Comparison of ENCODE assay signal across 12 cellular contexts in genomic region chr5:69517763-69518212, GRCh38. TPM values are rescaled to one million over a fixed set of nuclear protein-coding genes. Genes with fewer than 3 reads are reported as not detected.
DNase-seq lines count a peak whose midpoint lies in the region; FAIRE-seq and TF ChIP-seq lines count a peak whose summit lies in the region.
"Had no signal": no experiment of that assay in that cellular context is flagged by ENCODE, and none has a peak within 500 bp of the region (broad histone marks: within the 10 kb centered on the region; RNA-seq: fewer than 3 reads in every experiment).

No MANE protein-coding gene starts in this region.

- H3K36me3 ChIP-seq in endocrine pancreas (ENCODE audit: control insufficient read depth, insufficient read depth, low read length) (no peaks in the 10 kb centered on the region), mucosa of rectum (ENCODE audit: control insufficient read depth in 2 of 2, insufficient read depth in 2 of 2, low read length in 2 of 2) (no peaks in the 10 kb centered on the region), spleen (no peaks in the 10 kb centered on the region)

- H3K27ac ChIP-seq in mucosa of rectum (ENCODE audit: low read depth in 2 of 2, low read length in 2 of 2) (peak overlapping the region; percentile 80 to 92), spleen (no peak overlapping the region), coronary artery (no peak overlapping the region)

- H3K9ac ChIP-seq in endocrine pancreas (ENCODE audit: control insufficient read depth, insufficient read depth, low read length) (no peak overlapping the region), mucosa of rectum (ENCODE audit: low read depth in 1 of 2, low read length in 2 of 2) (peak overlapping the region; percentile 24 to 69)

- H3K4me3 ChIP-seq in endocrine pancreas (ENCODE audit: control insufficient read depth, insufficient read depth, low read length) = peak overlapping the region; percentile 8
- peak overlapping the region in 1 of 2 donors; percentile 26 for H3K4me3 ChIP-seq in mucosa of rectum (ENCODE audit: low read length in 2 of 2)
- no peak overlapping the region for H3K4me3 ChIP-seq in spleen
- no peak overlapping the region for H3K4me3 ChIP-seq in coronary artery

- FAIRE-seq in H54 (lab: Jason Lieb, UNC) = peak; percentile 57

- H3K36me3 Mint-ChIP-seq in T-helper 2 cell treated with Interferon-gamma antibody and Interleukin-4, amounts not matched to agents 5 μg/mL and 100 μg/mL, for 36 hours (ENCODE audit: low read depth) = no peaks in the 10 kb centered on the region

- intact Hi-C loops in spleen (cut with DNase I; ENCODE audit: low total_unique reads) = no loop called here

- H3K27ac Mint-ChIP-seq in T-helper 2 cell treated with Interferon-gamma antibody and Interleukin-4, amounts not matched to agents 5 μg/mL and 100 μg/mL, for 36 hours = no peak overlapping the region

- TF ChIP-seq POLR2A in H54 (IDR thresholded peaks at IDR 0.05; ENCODE audit: low read depth, low read length) = no peak
- no peak for TF ChIP-seq POLR2A in spleen (IDR thresholded peaks at IDR 0.05)

- H3K4me1 ChIP-seq in endocrine pancreas (ENCODE audit: control insufficient read depth, insufficient read depth, low read length) (peaks cover 18% of the 10 kb centered on the region), mucosa of rectum (ENCODE audit: control insufficient read depth in 2 of 2, insufficient read depth in 2 of 2, low read length in 2 of 2) (peaks cover 16 to 36% of the 10 kb centered on the region in 2 donors), spleen (no peaks in the 10 kb centered on the region)

- no peak overlapping the region for H3K4me3 Mint-ChIP-seq in T-helper 2 cell treated with Interferon-gamma antibody and Interleukin-4, amounts not matched to agents 5 μg/mL and 100 μg/mL, for 36 hours

- H3K9me3 Mint-ChIP-seq in T-helper 2 cell treated with Interferon-gamma antibody and Interleukin-4, amounts not matched to agents 5 μg/mL and 100 μg/mL, for 36 hours = no peaks in the 10 kb centered on the region

- TF ChIP-seq CTCF in spleen (IDR thresholded peaks at IDR 0.05 in 8 of 11, conservative IDR thresholded peaks at IDR 0.05 in 3 of 11) (no peak), coronary artery (IDR thresholded peaks at IDR 0.05) (no peak)

- no peaks in the 10 kb centered on the region for H3K27me3 Mint-ChIP-seq in T-helper 2 cell treated with Interferon-gamma antibody and Interleukin-4, amounts not matched to agents 5 μg/mL and 100 μg/mL, for 36 hours (ENCODE audit: low read depth)

- WGBS in spleen, 5 donors = 48 to 73% (median 66%) methylated on average over 4 of the region's 4 CpGs

- H3K9me3 ChIP-seq in endocrine pancreas (ENCODE audit: control insufficient read depth, low read length) (no peaks in the 10 kb centered on the region), mucosa of rectum (ENCODE audit: control insufficient read depth in 2 of 2, low read length in 2 of 2) (no peaks in the 10 kb centered on the region), spleen (no peaks in the 10 kb centered on the region)

- H3K27me3 ChIP-seq in endocrine pancreas (ENCODE audit: control insufficient read depth, insufficient read depth, low read length) = no peaks in the 10 kb centered on the region
- no peaks in the 10 kb centered on the region for H3K27me3 ChIP-seq in mucosa of rectum (ENCODE audit: control insufficient read depth in 2 of 2, insufficient read depth in 2 of 2, low read length in 2 of 2)
- H3K27me3 ChIP-seq in spleen (replicated peaks in 1 of 7) = no peaks in the 10 kb centered on the region

- no peaks in the 10 kb centered on the region for H3K4me1 Mint-ChIP-seq in T-helper 2 cell treated with Interferon-gamma antibody and Interleukin-4, amounts not matched to agents 5 μg/mL and 100 μg/mL, for 36 hours (ENCODE audit: low read depth)

- DNase-seq in H54 (ENCODE audit: insufficient read length, low spot score) (no peak), NCI-H526 (lab: John Stamatoyannopoulos, UW) (peak; percentile 36 to 42), spleen (no peak), coronary artery (ENCODE audit: low spot score) (no peak)
- no peak for DNase-seq in effector CD8-positive, alpha-beta T cell (lab: John Stamatoyannopoulos, UW)
- DNase-seq in T-helper 2 cell treated with Interferon-gamma antibody and Interleukin-4, amounts not matched to agents 5 μg/mL and 100 μg/mL, for 36 hours (ENCODE audit: low spot score) = no peak
- DNase-seq: effector CD4-positive, alpha-beta T cell; midbrain; stimulated activated CD4-positive, alpha-beta T cell treated with anti-CD3 and anti-CD28 coated beads, Interleukin-1b, Interleukin-23, amount 100 ng/mL, for 48 hours; trophoblast cell had no signal

RNA-seq across cellular contexts. Expression of gene OCLN, which starts 25.2 kb away (rescaled TPM):
- 10 to 100 TPM in 1 of 7 donors, 1 to 10 TPM in 5, under 1 TPM in 1; 0.60 to 10.6 (median 3.3) TPM for total RNA-seq in spleen
- 1 to 10 TPM; 1.8 to 3.0 (median 1.8) TPM for polyA plus RNA-seq in spleen

RNA-seq across cellular contexts. Expression of gene GTF2H2C, which starts 42.2 kb away (rescaled TPM):
- 10 to 100 TPM; 20.8 to 37.1 (median 28.6) TPM for total RNA-seq in spleen
- polyA plus RNA-seq in spleen = 10 to 100 TPM; 11.1 to 19.6 (median 16.6) TPM

Comparison
In these comparisons a context has a peak if more than half of its experiments do, and no peak if none do; other contexts are left out.
1. DNase-seq: peak in NCI-H526 (2 of 2); none in H54 (single experiment), effector CD8-positive, alpha-beta T cell (single experiment), spleen (single experiment), T-helper 2 cell treated with Interferon-gamma antibody and Interleukin-4, amounts not matched to agents 5 μg/mL and 100 μg/mL, for 36 hours (single experiment) and coronary artery (single experiment).
2. H3K27ac ChIP-seq: peak in mucosa of rectum (2 of 2); none in spleen (0 of 8) and coronary artery (0 of 2).